Comparison of ENCODE assay signal across 8 cellular contexts in genomic region chr14:58426819-58427288, GRCh38. TPM values are rescaled to one million over a fixed set of nuclear protein-coding genes. Genes with fewer than 3 reads are reported as not detected.
DNase-seq lines count a peak whose midpoint lies in the region; FAIRE-seq and TF ChIP-seq lines count a peak whose summit lies in the region.

No MANE protein-coding gene starts in this region.

- no peaks in the 10 kb centered on the region for H3K9me3 ChIP-seq in HEK293 (ENCODE audit: control insufficient read depth, insufficient read depth, low read depth, low read length)
- no peaks in the 10 kb centered on the region for H3K9me3 ChIP-seq in astrocyte (ENCODE audit: insufficient read depth, low read depth, low read length)
- no peaks in the 10 kb centered on the region for H3K9me3 ChIP-seq in iPS-18a (ENCODE audit: control insufficient read depth, low read depth, low read length)
- H3K9me3 ChIP-seq in skeletal muscle satellite cell (replicated peaks; ENCODE audit: low read length): no peaks in the 10 kb centered on the region

- peaks cover 20% of the 10 kb centered on the region for H3K36me3 Mint-ChIP-seq in T-helper 2 cell treated with Interferon-gamma antibody and Interleukin-4, amounts not matched to agents 5 μg/mL and 100 μg/mL, for 36 hours (ENCODE audit: low read depth)
- H3K36me3 Mint-ChIP-seq in astrocyte (ENCODE audit: low read depth, unreplicated experiment): no peaks in the 10 kb centered on the region

- POLR2A ChIA-PET in HEK293 (lab: Yijun Ruan, JAX): interaction anchor here (0.5 to 1.8 kb wide), 12 partner anchors 14 to 250 kb away, joined by 3 to 16 read pairs (median 4); partner anchors contain the start of genes ARID4A, PSMA3 and TOMM20L

- H3K4me3 ChIP-seq in HEK293 (ENCODE audit: low read depth, low read length): peak overlapping the region; percentile 65
- peak overlapping the region; percentile 99 for H3K4me3 ChIP-seq in astrocyte (ENCODE audit: insufficient read depth, low read depth, low read length)
- peak overlapping the region; percentile 82 for H3K4me3 ChIP-seq in iPS-18a (ENCODE audit: low read length)
- H3K4me3 ChIP-seq in skeletal muscle satellite cell (ENCODE audit: low read length): peak overlapping the region; percentile 93

- TF ChIP-seq CTCF in HEK293 (tag by site-specific recombination; IDR thresholded peaks at IDR 0.05) (no peak), astrocyte (IDR thresholded peaks at IDR 0.05; ENCODE audit: insufficient read depth, low read depth, low read length) (no peak)

- H3K27me3 ChIP-seq in astrocyte (ENCODE audit: insufficient read depth, low read length): no peaks in the 10 kb centered on the region
- H3K27me3 ChIP-seq in iPS-18a (ENCODE audit: control insufficient read depth, insufficient read depth, low read length): no peaks in the 10 kb centered on the region
- no peaks in the 10 kb centered on the region for H3K27me3 ChIP-seq in skeletal muscle satellite cell (ENCODE audit: control insufficient read depth, insufficient read depth, low read length)

- H3K4me2 ChIP-seq in astrocyte (ENCODE audit: low read length): peak overlapping the region; percentile 88
- H3K4me2 ChIP-seq in skeletal muscle satellite cell (ENCODE audit: low read length): peak overlapping the region; percentile 84

- peak overlapping the region; percentile 97 for H3K9ac ChIP-seq in astrocyte (ENCODE audit: low read length)
- peak overlapping the region; percentile 77 for H3K9ac ChIP-seq in iPS-18a (ENCODE audit: low read length)
- peak overlapping the region; percentile 96 for H3K9ac ChIP-seq in skeletal muscle satellite cell (ENCODE audit: low read depth, low read length)

- H3K79me2 ChIP-seq in astrocyte (ENCODE audit: insufficient read depth, low read length): peaks cover 53% of the 10 kb centered on the region

- DNase-seq in GDM1 (lab: John Stamatoyannopoulos, UW) (peak; percentile 44), NCI-H146 treated with DMSO at 0.1 percent for 48 hours (lab: John Stamatoyannopoulos, UW; ENCODE audit: unreplicated experiment) (peak; percentile 20), astrocyte (ENCODE audit: low read depth) (peak; percentile 59), KG1 (lab: John Stamatoyannopoulos, UW) (no peak)
- DNase-seq in T-helper 2 cell treated with Interferon-gamma antibody and Interleukin-4, amounts not matched to agents 5 μg/mL and 100 μg/mL, for 36 hours (ENCODE audit: low spot score): peak; percentile 47

- H3K4me3 Mint-ChIP-seq in T-helper 2 cell treated with Interferon-gamma antibody and Interleukin-4, amounts not matched to agents 5 μg/mL and 100 μg/mL, for 36 hours: peak overlapping the region; percentile 92
- H3K4me3 Mint-ChIP-seq in astrocyte (ENCODE audit: unreplicated experiment): peak overlapping the region; percentile 99

- peaks cover 3% of the 10 kb centered on the region for H3K27me3 Mint-ChIP-seq in T-helper 2 cell treated with Interferon-gamma antibody and Interleukin-4, amounts not matched to agents 5 μg/mL and 100 μg/mL, for 36 hours (ENCODE audit: low read depth)
- no peaks in the 10 kb centered on the region for H3K27me3 Mint-ChIP-seq in astrocyte (ENCODE audit: low read depth, unreplicated experiment)

- H3K4me1 ChIP-seq in HEK293 (ENCODE audit: control insufficient read depth, insufficient read depth, low read length): no peaks in the 10 kb centered on the region
- H3K4me1 ChIP-seq in astrocyte (ENCODE audit: insufficient read depth, low read length): peaks cover 6% of the 10 kb centered on the region
- H3K4me1 ChIP-seq in iPS-18a (ENCODE audit: control insufficient read depth, low read depth, low read length): peaks cover 4% of the 10 kb centered on the region
- peaks cover 21% of the 10 kb centered on the region for H3K4me1 ChIP-seq in skeletal muscle satellite cell (ENCODE audit: control insufficient read depth, insufficient read depth, low read length)

- H4K20me1 ChIP-seq in astrocyte (ENCODE audit: insufficient read depth, low read length): no peaks in the 10 kb centered on the region

- no peaks in the 10 kb centered on the region for H3K9me3 Mint-ChIP-seq in T-helper 2 cell treated with Interferon-gamma antibody and Interleukin-4, amounts not matched to agents 5 μg/mL and 100 μg/mL, for 36 hours
- H3K9me3 Mint-ChIP-seq in astrocyte (ENCODE audit: unreplicated experiment): no peaks in the 10 kb centered on the region

- H3K27ac Mint-ChIP-seq in T-helper 2 cell treated with Interferon-gamma antibody and Interleukin-4, amounts not matched to agents 5 μg/mL and 100 μg/mL, for 36 hours: peak overlapping the region; percentile 96
- peak overlapping the region; percentile 99 for H3K27ac Mint-ChIP-seq in astrocyte (ENCODE audit: unreplicated experiment)

- H3K4me1 Mint-ChIP-seq in T-helper 2 cell treated with Interferon-gamma antibody and Interleukin-4, amounts not matched to agents 5 μg/mL and 100 μg/mL, for 36 hours (ENCODE audit: low read depth): peaks cover 35% of the 10 kb centered on the region
- H3K4me1 Mint-ChIP-seq in astrocyte (ENCODE audit: low read depth, unreplicated experiment): peaks cover 7% of the 10 kb centered on the region

- peak overlapping the region; percentile 98 for H2AFZ ChIP-seq in astrocyte (ENCODE audit: low read depth, low read length)

- no peak for FAIRE-seq in astrocyte (lab: Jason Lieb, UNC)

- CTCF ChIA-PET in HEK293 (lab: Yijun Ruan, JAX): interaction anchor here (1.0 to 1.6 kb wide), 2 partner anchors 32 to 113 kb away, joined by 6 to 8 read pairs; partner anchors contain the start of gene TOMM20L

- peaks cover 32 to 36% of the 10 kb centered on the region in 2 experiments; a peak in 2 of 3 replicates for H3K36me3 ChIP-seq in HEK293 (ENCODE audit: control insufficient read depth in 2 of 2, insufficient read depth in 1 of 2, low read length in 2 of 2)
- H3K36me3 ChIP-seq in astrocyte (ENCODE audit: insufficient read depth, low read length): no peaks in the 10 kb centered on the region
- peaks cover 8% of the 10 kb centered on the region for H3K36me3 ChIP-seq in iPS-18a (ENCODE audit: control insufficient read depth, low read depth, low read length)
- peaks cover 1% of the 10 kb centered on the region for H3K36me3 ChIP-seq in skeletal muscle satellite cell (ENCODE audit: insufficient read depth, low read length)

- H3K27ac ChIP-seq in HEK293 (ENCODE audit: extremely low read depth, low read depth, low read length): peak overlapping the region; percentile 81
- peak overlapping the region; percentile 98 for H3K27ac ChIP-seq in astrocyte (ENCODE audit: low read depth, low read length)
- H3K27ac ChIP-seq in iPS-18a (ENCODE audit: low read length): peak overlapping the region; percentile 95

TF ChIP-seq in HEK293, 187 proteins besides CTCF, POLR2A, EP300 and RAD21 (continues in another document):
- no peak for TF ChIP-seq ZFHX2 (tag by site-specific recombination; conservative IDR thresholded peaks at IDR 0.05)
- TF ChIP-seq ZBTB20 (tag by site-specific recombination; IDR thresholded peaks at IDR 0.05): peak; percentile 18; the same call in 1 of the 2 replicates
- TF ChIP-seq ZNF449 (tag by site-specific recombination; IDR thresholded peaks at IDR 0.05): 0 out of 2 replicates have a peak, but pooled peaks have one; percentile 10
- TF ChIP-seq KLF8 (tag by site-specific recombination; IDR thresholded peaks at IDR 0.05): no peak
- TF ChIP-seq MZF1 (tag by site-specific recombination; IDR thresholded peaks at IDR 0.05; ENCODE audit: borderline replicate concordance): no peak
- no peak for TF ChIP-seq ZNF26 (tag by site-specific recombination; IDR thresholded peaks at IDR 0.05)
- no peak for TF ChIP-seq ZNF692 (tag by site-specific recombination; IDR thresholded peaks at IDR 0.05)
- TF ChIP-seq GLIS2 (tag by site-specific recombination; IDR thresholded peaks at IDR 0.05): peak; percentile 67
- no peak for TF ChIP-seq ZNF16 (tag by site-specific recombination; IDR thresholded peaks at IDR 0.05; ENCODE audit: low read depth)
- no peak for TF ChIP-seq ZNF266 (tag by site-specific recombination; IDR thresholded peaks at IDR 0.05; ENCODE audit: low read depth)

RNA-seq across cellular contexts. Expression of gene TIMM9, which starts 0.5 kb away (rescaled TPM):
- 27.3 and 33.1 TPM in 2 replicates for total RNA-seq in astrocyte
- total RNA-seq in skeletal muscle satellite cell (2012; rRNA removed): 19.5 and 33.6 TPM in 2 replicates

RNA-seq across cellular contexts. Expression of gene KIAA0586, which starts 0.7 kb away (rescaled TPM):
- 14.9 and 20.1 TPM in 2 replicates for total RNA-seq in astrocyte
- 26.6 and 30.4 TPM in 2 replicates for total RNA-seq in skeletal muscle satellite cell (2012; rRNA removed)

RNA-seq across cellular contexts. Expression of gene TOMM20L, which starts 31.1 kb away (rescaled TPM):
- total RNA-seq in astrocyte: not detected in 2 replicates
- not detected in 2 replicates for total RNA-seq in skeletal muscle satellite cell (2012; rRNA removed)
